Comparison of ENCODE assay signal across 25 cellular contexts in genomic region chr10:6236349-6237188, GRCh38. TPM values are rescaled to one million over a fixed set of nuclear protein-coding genes. Genes with fewer than 3 reads are reported as not detected.
A peak's percentile ranks its signal among the peaks of the same experiment; 100 is the strongest.
DNase-seq lines count a peak whose midpoint lies in the region; ATAC-seq and TF ChIP-seq lines count a peak whose summit lies in the region.
"Had no signal": no experiment of that assay in that cellular context is flagged by ENCODE, and none has a peak within 500 bp of the region (broad histone marks: within the 10 kb centered on the region; RNA-seq: fewer than 3 reads in every experiment).

No MANE protein-coding gene starts in this region.

- H3K4me1 ChIP-seq in spleen: peaks cover 0 to 12% (median 8%) of the 10 kb centered on the region in 6 donors
- H3K4me1 ChIP-seq: upper lobe of left lung had no signal

- peak overlapping the region; percentile 21 for H3K27ac Mint-ChIP-seq in activated CD4-positive, alpha-beta memory T cell treated with anti-CD3 and anti-CD28 coated beads for 36 hours
- no peak overlapping the region for H3K27ac Mint-ChIP-seq in activated CD4-positive, alpha-beta memory T cell treated with anti-CD3 and anti-CD28 coated beads, Interleukin-2, amount 10 ng/mL, durations not matched to agents 7 days and 5 days
- H3K27ac Mint-ChIP-seq in Calu3 (ENCODE audit: unreplicated experiment) (peak overlapping the region; percentile 42), chondrocyte (ENCODE audit: unreplicated experiment) (peak overlapping the region; percentile 62), progenitor cell of endocrine pancreas (peak overlapping the region; percentile 10)
- H3K27ac Mint-ChIP-seq: HFFc6 had no signal

- WGBS in spleen, 5 donors: 85 to 96% (median 92%) methylated on average over 35 to 37 of the region's 37 CpGs

- POLR2A ChIA-PET in activated CD4-positive, alpha-beta memory T cell treated with anti-CD3 and anti-CD28 coated beads for 36 hours (lab: Charles Lee): interaction anchor here (1.2 kb wide), 1 partner anchor 165 kb away, joined by 3 read pairs; no protein-coding TSS in a partner anchor
- POLR2A ChIA-PET in activated CD4-positive, alpha-beta memory T cell treated with anti-CD3 and anti-CD28 coated beads, Interleukin-2, amount 10 ng/mL, durations not matched to agents 7 days and 5 days (lab: Charles Lee): no interaction called here

- H3K4me3 Mint-ChIP-seq in activated CD4-positive, alpha-beta memory T cell treated with anti-CD3 and anti-CD28 coated beads for 36 hours: no peak overlapping the region
- H3K4me3 Mint-ChIP-seq in activated CD4-positive, alpha-beta memory T cell treated with anti-CD3 and anti-CD28 coated beads, Interleukin-2, amount 10 ng/mL, durations not matched to agents 7 days and 5 days: no peak overlapping the region
- H3K4me3 Mint-ChIP-seq in Calu3 (ENCODE audit: low read depth, unreplicated experiment) (no peak overlapping the region), chondrocyte (ENCODE audit: unreplicated experiment) (no peak overlapping the region), progenitor cell of endocrine pancreas (ENCODE audit: low read depth) (no peak overlapping the region)
- H3K4me3 Mint-ChIP-seq: HFFc6, nephron had no signal

- H3K9me3 ChIP-seq in spleen: no peaks in the 10 kb centered on the region
- H3K9me3 ChIP-seq: adrenal gland, SJSA1, upper lobe of left lung had no signal

- ATAC-seq in HG02610 (IDR thresholded peaks at IDR 0.05; ENCODE audit: unreplicated experiment): no peak
- ATAC-seq: stimulated activated naive CD8-positive, alpha-beta T cell treated with anti-CD3 and anti-CD28 coated beads, Interleukin-15, Interleukin-2, amounts not matched to agents 100 U/mL and 50 U/mL, for 24 hours had no signal

- no peaks in the 10 kb centered on the region for H3K27me3 Mint-ChIP-seq in activated CD4-positive, alpha-beta memory T cell treated with anti-CD3 and anti-CD28 coated beads for 36 hours
- H3K27me3 Mint-ChIP-seq in activated CD4-positive, alpha-beta memory T cell treated with anti-CD3 and anti-CD28 coated beads, Interleukin-2, amount 10 ng/mL, durations not matched to agents 7 days and 5 days: no peaks in the 10 kb centered on the region
- H3K27me3 Mint-ChIP-seq in Calu3 (ENCODE audit: unreplicated experiment) (no peaks in the 10 kb centered on the region), chondrocyte (ENCODE audit: low read depth) (no peaks in the 10 kb centered on the region), progenitor cell of endocrine pancreas (no peaks in the 10 kb centered on the region)
- H3K27me3 Mint-ChIP-seq: CD4-positive, alpha-beta memory T cell had no signal

- no peak overlapping the region for H3K27ac ChIP-seq in spleen
- H3K27ac ChIP-seq: adrenal gland, PC-9, SJSA1, upper lobe of left lung had no signal

- H3K27me3 ChIP-seq in spleen (replicated peaks in 1 of 7): no peaks in the 10 kb centered on the region
- H3K27me3 ChIP-seq: adrenal gland, SJSA1, upper lobe of left lung had no signal

- no TSS peak for BruUV-seq in Calu3 (replicated peaks; lab: Mats Ljungman, UMichigan)

- peaks cover 48% of the 10 kb centered on the region for H3K36me3 Mint-ChIP-seq in activated CD4-positive, alpha-beta memory T cell treated with anti-CD3 and anti-CD28 coated beads for 36 hours
- peaks cover 59% of the 10 kb centered on the region for H3K36me3 Mint-ChIP-seq in activated CD4-positive, alpha-beta memory T cell treated with anti-CD3 and anti-CD28 coated beads, Interleukin-2, amount 10 ng/mL, durations not matched to agents 7 days and 5 days (ENCODE audit: low read depth)
- H3K36me3 Mint-ChIP-seq in Calu3 (ENCODE audit: insufficient read depth, unreplicated experiment) (peaks cover 97% of the 10 kb centered on the region), chondrocyte (ENCODE audit: low read depth) (peaks cover 30% of the 10 kb centered on the region), progenitor cell of endocrine pancreas (ENCODE audit: insufficient read depth) (peaks cover 37% of the 10 kb centered on the region)

- TF ChIP-seq CTCF in Calu3 (IDR thresholded peaks at IDR 0.05; ENCODE audit: unreplicated experiment) (no peak), chondrocyte (IDR thresholded peaks at IDR 0.05) (no peak), progenitor cell of endocrine pancreas (IDR thresholded peaks at IDR 0.05; ENCODE audit: unreplicated experiment) (no peak), spleen (IDR thresholded peaks at IDR 0.05 in 8 of 11, conservative IDR thresholded peaks at IDR 0.05 in 3 of 11) (no peak)

- TF ChIP-seq POLR2A in spleen (IDR thresholded peaks at IDR 0.05): no peak

- peaks cover 25% of the 10 kb centered on the region for H3K4me1 Mint-ChIP-seq in activated CD4-positive, alpha-beta memory T cell treated with anti-CD3 and anti-CD28 coated beads for 36 hours (ENCODE audit: low read depth)
- peaks cover 28% of the 10 kb centered on the region for H3K4me1 Mint-ChIP-seq in activated CD4-positive, alpha-beta memory T cell treated with anti-CD3 and anti-CD28 coated beads, Interleukin-2, amount 10 ng/mL, durations not matched to agents 7 days and 5 days
- H3K4me1 Mint-ChIP-seq in Calu3 (ENCODE audit: low read depth, unreplicated experiment): peaks cover 21% of the 10 kb centered on the region
- peaks cover 43% of the 10 kb centered on the region for H3K4me1 Mint-ChIP-seq in chondrocyte (ENCODE audit: low read depth)
- peaks cover 11% of the 10 kb centered on the region for H3K4me1 Mint-ChIP-seq in progenitor cell of endocrine pancreas (ENCODE audit: low read depth)

- CTCF ChIA-PET in activated CD4-positive, alpha-beta memory T cell treated with anti-CD3 and anti-CD28 coated beads for 36 hours (lab: Charles Lee): interaction anchor here (1.4 kb wide), 1 partner anchor 165 kb away, joined by 4 read pairs; no protein-coding TSS in a partner anchor
- CTCF ChIA-PET in activated CD4-positive, alpha-beta memory T cell treated with anti-CD3 and anti-CD28 coated beads, Interleukin-2, amount 10 ng/mL, durations not matched to agents 7 days and 5 days (lab: Charles Lee): interaction anchor here (0.8 kb wide), 1 partner anchor 34 kb away, joined by 3 read pairs; the partner anchor contains the start of gene PFKFB3
- CTCF ChIA-PET in Calu3 (lab: Charles Lee): interaction anchor here (0.6 kb wide), 1 partner anchor 126 kb away, joined by 3 read pairs; no protein-coding TSS in a partner anchor

- H3K36me3 ChIP-seq in spleen: peaks cover 0 to 75% (median 49%) of the 10 kb centered on the region in 6 donors

- H3K4me3 ChIP-seq in spleen: no peak overlapping the region
- H3K4me3 ChIP-seq: adrenal gland, PC-9, SJSA1, upper lobe of left lung had no signal

- peaks cover 4% of the 10 kb centered on the region for H3K9me3 Mint-ChIP-seq in activated CD4-positive, alpha-beta memory T cell treated with anti-CD3 and anti-CD28 coated beads for 36 hours
- no peaks in the 10 kb centered on the region for H3K9me3 Mint-ChIP-seq in activated CD4-positive, alpha-beta memory T cell treated with anti-CD3 and anti-CD28 coated beads, Interleukin-2, amount 10 ng/mL, durations not matched to agents 7 days and 5 days
- H3K9me3 Mint-ChIP-seq in Calu3 (ENCODE audit: low read depth, unreplicated experiment) (no peaks in the 10 kb centered on the region), chondrocyte (ENCODE audit: low read depth) (no peaks in the 10 kb centered on the region), progenitor cell of endocrine pancreas (ENCODE audit: low read depth) (peaks cover 3% of the 10 kb centered on the region)
- H3K9me3 Mint-ChIP-seq: CD4-positive, alpha-beta memory T cell; HFFc6; nephron had no signal

- DNase-seq in activated CD4-positive, alpha-beta memory T cell treated with anti-CD3 and anti-CD28 coated beads for 36 hours: no peak
- no peak for DNase-seq in activated CD4-positive, alpha-beta memory T cell treated with anti-CD3 and anti-CD28 coated beads, Interleukin-2, amount 10 ng/mL, durations not matched to agents 7 days and 5 days
- DNase-seq in Calu3 (no peak), chondrocyte (ENCODE audit: low spot score) (peak; percentile 77), progenitor cell of endocrine pancreas (ENCODE audit: low spot score, unreplicated experiment) (no peak), dedifferentiated amniotic fluid mesenchymal stem cell (ENCODE audit: extremely low spot score) (no peak), spleen (no peak)
- DNase-seq: activated CD4-positive, CD25-positive, alpha-beta regulatory T cell treated with anti-CD3 and anti-CD28 coated beads, Interleukin-2, amount 50 U/mL, for 72 hours; adrenal gland; CD4-positive, alpha-beta memory T cell; cerebellar nuclear complex; DMS53; HFFc6; hippocampal formation; Kasumi-1; mesendoderm; NCI-H1417; NCI-H82; PC-9; stimulated activated naive CD8-positive, alpha-beta T cell treated with anti-CD3 and anti-CD28 coated beads, Interleukin-15, Interleukin-2, amounts not matched to agents 100 U/mL and 50 U/mL, for 24 hours; T1000; upper lobe of left lung had no signal

- intact Hi-C loops in activated CD4-positive, alpha-beta memory T cell treated with anti-CD3 and anti-CD28 coated beads for 36 hours (cut with micrococcal nuclease): no loop called here
- intact Hi-C loops in Calu3 (cut with micrococcal nuclease; ENCODE audit: unreplicated experiment) (loop anchor here (10.0 kb wide), 1 partner anchor 168 kb away; no protein-coding TSS in a partner anchor), spleen (cut with DNase I; ENCODE audit: low total_unique reads) (no loop called here)

RNA-seq across cellular contexts. Expression of gene PFKFB3, which starts 33.8 kb away (rescaled TPM):
- 10 to 100 TPM; 70.6 to 76.4 TPM for total RNA-seq in activated CD4-positive, alpha-beta memory T cell treated with anti-CD3 and anti-CD28 coated beads for 36 hours
- total RNA-seq in activated CD4-positive, alpha-beta memory T cell treated with anti-CD3 and anti-CD28 coated beads, Interleukin-2, amount 10 ng/mL, durations not matched to agents 7 days and 5 days: 10 to 100 TPM; 66.8 to 69.4 TPM
- total RNA-seq in Calu3 (2022) (273 and 293 TPM in 2 replicates), chondrocyte (40.3 to 46.5 TPM (median 41.6 TPM) in 3 replicates), progenitor cell of endocrine pancreas (63.9 and 64.5 TPM in 2 replicates), spleen (100 to 1,000 TPM in 5 of 7 donors, 10 to 100 TPM in 2; 74.2 to 227 (median 145) TPM)
- polyA plus RNA-seq in spleen: 10 to 100 TPM in 1 of 3 donors, 1 to 10 TPM in 2; 6.3 to 20.9 (median 8.8) TPM
